In genomic region chr21:33870768-33871167, GRCh38 we compare ENCODE assay signal across 20 cellular contexts.
"Had no signal": no experiment of that assay in that cellular context is flagged by ENCODE, and none has a peak within 500 bp of the region (broad histone marks: within the 10 kb centered on the region; RNA-seq: fewer than 3 reads in every experiment).

No MANE protein-coding gene starts in this region.

- FAIRE-seq: astrocyte, endothelial cell of umbilical vein had no signal

- ATAC-seq: activated CD8-positive, alpha-beta T cell treated with anti-CD3 and anti-CD28 coated beads, Interleukin-2, amount 10 ng/mL, durations not matched to agents 7 days and 5 days; naive thymus-derived CD4-positive, alpha-beta T cell; right cardiac atrium; T-cell had no signal

- H3K36me3 ChIP-seq: cardiac muscle cell, neutrophil, suprapubic skin, uterus, WERI-Rb-1 had no signal

- H3K27ac ChIP-seq: cardiac muscle cell, coronary artery, neutrophil, suprapubic skin, uterus, WERI-Rb-1 had no signal

- H3K4me3 ChIP-seq: cardiac muscle cell, coronary artery, lung, suprapubic skin, uterus had no signal

- H3K4me1 ChIP-seq: suprapubic skin, uterus had no signal

- H3K27me3 ChIP-seq: cardiac muscle cell, neutrophil, suprapubic skin, uterus had no signal

- H3K9me3 ChIP-seq: neutrophil, suprapubic skin, uterus had no signal

- DNase-seq: activated CD4-positive, alpha-beta T cell treated with anti-CD3 and anti-CD28 coated beads for 48 hours; activated CD8-positive, alpha-beta memory T cell treated with anti-CD3 and anti-CD28 coated beads, Interleukin-2, amount 50 U/mL, for 48 hours; activated CD8-positive, alpha-beta T cell treated with anti-CD3 and anti-CD28 coated beads, Interleukin-2, amount 10 ng/mL, durations not matched to agents 7 days and 5 days; activated naive CD8-positive, alpha-beta T cell treated with anti-CD3 and anti-CD28 coated beads, Interleukin-2, amount 10 ng/mL, durations not matched to agents 7 days and 5 days; effector CD4-positive, alpha-beta T cell; hypothalamus; naive thymus-derived CD4-positive, alpha-beta T cell; right cardiac atrium; stimulated activated CD4-positive, alpha-beta T cell treated with anti-CD3 and anti-CD28 coated beads, Interleukin-12 subunit alpha, Interleukin-12 subunit beta, amount 100 ng/mL, for 4 hours; stimulated activated naive CD4-positive, alpha-beta T cell treated with Interleukin-2 at 50 U/mL for 16 hours; T-cell; uterus; WERI-Rb-1 had no signal
